1 cellular context compared by ENCODE assay signal in the genomic region with DNA sequence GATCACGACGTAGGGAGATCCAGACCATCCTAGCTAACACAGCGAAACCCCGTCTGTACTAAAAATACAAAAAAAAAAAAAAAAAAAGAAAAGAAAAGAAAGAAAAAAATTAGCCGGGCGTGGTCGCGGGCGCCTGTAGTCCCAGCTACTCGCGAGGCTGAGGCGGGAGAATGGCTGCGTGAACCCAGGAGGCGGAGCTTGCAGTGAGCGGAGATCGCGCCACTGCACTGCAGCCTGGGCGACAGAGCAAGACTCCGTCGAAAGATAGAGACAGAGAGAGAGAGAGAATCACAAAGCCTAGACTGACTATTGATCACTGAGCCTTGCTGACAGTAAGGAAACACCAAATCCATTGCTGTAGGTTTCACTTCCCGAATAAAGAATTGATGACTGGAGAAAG. TPM values are rescaled to one million over a fixed set of nuclear protein-coding genes. Genes with fewer than 3 reads are reported as not detected.
"Had no signal": no experiment of that assay in that cellular context is flagged by ENCODE, and none has a peak within 500 bp of the region (broad histone marks: within the 10 kb centered on the region; RNA-seq: fewer than 3 reads in every experiment).

No MANE protein-coding gene starts in this region.

RNA-seq across cellular contexts. Expression of a gene that starts 35.6 kb away (rescaled TPM):
- total RNA-seq: natural killer cell treated with Interleukin-12 subunit alpha and Interleukin-12 subunit beta and Interleukin-15 and Interleukin-18, amount 100 ng/mL, for 72 hours had no signal
